In genomic region chr17:52181842-52182241, GRCh38 we compare ENCODE assay signal across 27 cellular contexts. TPM values are rescaled to one million over a fixed set of nuclear protein-coding genes. Genes with fewer than 3 reads are reported as not detected.
DNase-seq lines count a peak whose midpoint lies in the region; FAIRE-seq and TF ChIP-seq lines count a peak whose summit lies in the region.
"Had no signal": no experiment of that assay in that cellular context is flagged by ENCODE, and none has a peak within 500 bp of the region (broad histone marks: within the 10 kb centered on the region; RNA-seq: fewer than 3 reads in every experiment).

No MANE protein-coding gene starts in this region.

- peaks cover 2% of the 10 kb centered on the region for H3K9me3 Mint-ChIP-seq in neural progenitor cell
- H3K9me3 Mint-ChIP-seq: activated naive CD8-positive, alpha-beta T cell treated with anti-CD3 and anti-CD28 coated beads, Interleukin-2, amount 10 ng/mL, durations not matched to agents 7 days and 5 days; memory B cell had no signal

- H3K9ac ChIP-seq in neural progenitor cell, result no peak overlapping the region

- H3K4me2 ChIP-seq in neural progenitor cell, result peak overlapping the region; percentile 36
- H3K4me2 ChIP-seq: smooth muscle cell had no signal

- TF ChIP-seq CTCF in neural progenitor cell (IDR thresholded peaks at IDR 0.05), result no peak

- H3K4me1 ChIP-seq in neural progenitor cell (peaks cover 14% of the 10 kb centered on the region), small intestine (ENCODE audit: control insufficient read depth in 2 of 2, insufficient read depth in 1 of 2, low read depth in 1 of 2, low read length in 1 of 2) (no peaks in the 10 kb centered on the region)
- H3K4me1 ChIP-seq: HAP-1, upper lobe of right lung had no signal

- 10 to 14% (median 10%) methylated on average over 3 of the region's 3 CpGs for WGBS in small intestine, 3 donors

- no peak for FAIRE-seq in small intestine (lab: Jason Lieb, UNC)
- FAIRE-seq: GM12891 had no signal

- DNase-seq in NCI-H146 (lab: John Stamatoyannopoulos, UW) (peak; percentile 1), NCI-H146 treated with DMSO at 0.1 percent for 48 hours (lab: John Stamatoyannopoulos, UW; ENCODE audit: unreplicated experiment) (no peak), NCI-H2029 (lab: John Stamatoyannopoulos, UW) (peak; percentile 76), NCI-H748 (lab: John Stamatoyannopoulos, UW; ENCODE audit: unreplicated experiment) (peak; percentile 97), neural progenitor cell (ENCODE audit: low spot score) (peak; percentile 32), medulla oblongata (ENCODE audit: extremely low spot score) (no peak), small intestine (no peak)
- no peak for DNase-seq in activated CD4-positive, alpha-beta T cell treated with anti-CD3 and anti-CD28 coated beads for 48 hours
- DNase-seq: activated effector memory CD4-positive, alpha-beta T cell treated with anti-CD3 and anti-CD28 coated beads, Interleukin-2, amount 50 U/mL, for 16 hours; activated naive CD8-positive, alpha-beta T cell treated with anti-CD3 and anti-CD28 coated beads, Interleukin-2, amount 10 ng/mL, durations not matched to agents 7 days and 5 days; AML-193; CD8-positive, alpha-beta memory T cell; central memory CD4-positive, alpha-beta T cell; dermis blood vessel endothelial cell; NCI-H446 treated with DMSO at 0.1 percent for 48 hours; occipital lobe; RPMI8226; T-helper 17 cell; upper lobe of right lung had no signal

- no peaks in the 10 kb centered on the region for H4K20me1 ChIP-seq in neural progenitor cell (ENCODE audit: low read depth)

- no peaks in the 10 kb centered on the region for H3K36me3 Mint-ChIP-seq in neural progenitor cell
- H3K36me3 Mint-ChIP-seq: activated naive CD8-positive, alpha-beta T cell treated with anti-CD3 and anti-CD28 coated beads, Interleukin-2, amount 10 ng/mL, durations not matched to agents 7 days and 5 days; CD8-positive, alpha-beta memory T cell; memory B cell had no signal

- H3K4me1 Mint-ChIP-seq in neural progenitor cell, result no peaks in the 10 kb centered on the region
- H3K4me1 Mint-ChIP-seq: activated naive CD8-positive, alpha-beta T cell treated with anti-CD3 and anti-CD28 coated beads, Interleukin-2, amount 10 ng/mL, durations not matched to agents 7 days and 5 days; CD8-positive, alpha-beta memory T cell; memory B cell; T-helper 17 cell had no signal

- H3K27ac ChIP-seq in neural progenitor cell (no peak overlapping the region), small intestine (ENCODE audit: low read depth in 1 of 2, low read length in 1 of 2) (no peak overlapping the region)
- H3K27ac ChIP-seq: upper lobe of right lung had no signal

- H3K4me3 ChIP-seq in neural progenitor cell (no peak overlapping the region), small intestine (ENCODE audit: low read depth in 1 of 2, low read length in 2 of 2) (no peak overlapping the region)
- H3K4me3 ChIP-seq: HAP-1, smooth muscle cell, upper lobe of right lung had no signal

- no peaks in the 10 kb centered on the region for H3K79me2 ChIP-seq in neural progenitor cell (ENCODE audit: low read depth)

- no peak overlapping the region for H2AFZ ChIP-seq in neural progenitor cell (replicated peaks)

- H3K27ac Mint-ChIP-seq in neural progenitor cell, result no peak overlapping the region
- H3K27ac Mint-ChIP-seq: activated naive CD8-positive, alpha-beta T cell treated with anti-CD3 and anti-CD28 coated beads, Interleukin-2, amount 10 ng/mL, durations not matched to agents 7 days and 5 days; CD8-positive, alpha-beta memory T cell; memory B cell; T-helper 17 cell had no signal

- H3F3A ChIP-seq in neural progenitor cell (ENCODE audit: low read depth), result no peaks in the 10 kb centered on the region

- no peak overlapping the region for H3K4me3 Mint-ChIP-seq in neural progenitor cell
- H3K4me3 Mint-ChIP-seq: activated naive CD8-positive, alpha-beta T cell treated with anti-CD3 and anti-CD28 coated beads, Interleukin-2, amount 10 ng/mL, durations not matched to agents 7 days and 5 days; CD8-positive, alpha-beta memory T cell; memory B cell; T-helper 17 cell had no signal

- H3K27me3 ChIP-seq in neural progenitor cell (no peaks in the 10 kb centered on the region), small intestine (ENCODE audit: control insufficient read depth in 2 of 2, insufficient read depth in 2 of 2, low read length in 2 of 2) (no peaks in the 10 kb centered on the region)
- H3K27me3 ChIP-seq: upper lobe of right lung had no signal

- no peaks in the 10 kb centered on the region for H3K27me3 Mint-ChIP-seq in neural progenitor cell (ENCODE audit: insufficient read depth, low read depth)
- H3K27me3 Mint-ChIP-seq: CD8-positive, alpha-beta memory T cell; memory B cell had no signal

- no peaks in the 10 kb centered on the region for H3K36me3 ChIP-seq in neural progenitor cell
- H3K36me3 ChIP-seq in small intestine (ENCODE audit: control insufficient read depth in 2 of 2, insufficient read depth in 2 of 2, low read length in 2 of 2), result no peaks in the 10 kb centered on the region
- H3K36me3 ChIP-seq: HAP-1, upper lobe of right lung had no signal

- H3K9me3 ChIP-seq in neural progenitor cell (ENCODE audit: low read depth), result no peaks in the 10 kb centered on the region
- no peaks in the 10 kb centered on the region for H3K9me3 ChIP-seq in small intestine (ENCODE audit: control insufficient read depth, low read depth)
- H3K9me3 ChIP-seq: HAP-1, upper lobe of right lung had no signal

RNA-seq across cellular contexts. Expression of gene CA10, which starts 23.3 kb away (rescaled TPM):
- 0.22 and 0.65 TPM in 2 replicates for total RNA-seq in neural progenitor cell (ENCODE audit: low replicate concordance)
- polyA plus RNA-seq in small intestine, result under 1 TPM in 1 of 3 donors, not detected in 2; 0.31 TPM
- total RNA-seq: A172, Daoy, dermis blood vessel endothelial cell, glomerular endothelial cell, myocyte, upper lobe of right lung had no signal
- polyA plus RNA-seq: CD8-positive, alpha-beta memory T cell; smooth muscle cell had no signal

Comparison
In these comparisons a context has a peak if more than half of its experiments do, and no peak if none do; other contexts are left out.
1. DNase-seq: peak in NCI-H146 (single experiment), NCI-H2029 (single experiment), NCI-H748 (single experiment) and neural progenitor cell (single experiment); none in NCI-H146 treated with DMSO at 0.1 percent for 48 hours (single experiment), activated CD4-positive, alpha-beta T cell treated with anti-CD3 and anti-CD28 coated beads for 48 hours (single experiment), medulla oblongata (single experiment) and small intestine (single experiment).